26 cellular contexts compared by ENCODE assay signal in the genomic region with DNA sequence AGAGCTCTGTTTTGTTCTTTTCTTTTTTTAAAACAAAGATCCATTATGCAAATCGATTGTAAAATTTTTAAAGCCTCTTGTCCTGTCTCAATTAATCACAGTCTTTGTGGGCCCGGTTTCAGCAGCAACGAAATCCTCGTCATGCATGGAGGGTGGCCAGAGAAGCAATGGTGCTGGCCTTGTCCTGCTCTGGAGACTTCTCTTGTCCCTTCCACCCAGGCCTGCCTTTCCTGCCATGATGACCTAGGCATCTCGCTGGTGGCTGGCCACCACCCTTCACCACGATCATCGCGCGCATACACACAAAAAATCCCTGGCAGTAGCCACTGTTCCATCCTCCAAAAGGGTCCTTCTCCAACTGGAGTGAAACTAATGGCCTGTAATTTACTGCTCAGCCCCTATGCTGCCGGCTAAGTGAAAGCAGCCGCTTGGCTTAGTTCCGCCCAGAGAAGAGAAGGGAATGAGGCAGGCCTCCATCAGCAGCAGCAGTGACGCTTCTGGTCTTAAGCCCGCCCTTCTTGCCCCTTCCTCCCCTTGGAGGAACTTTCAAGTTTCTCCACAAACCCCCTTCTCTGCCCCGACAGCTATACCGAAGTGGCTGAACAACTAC.
"Had no signal": no experiment of that assay in that cellular context is flagged by ENCODE, and none has a peak within 500 bp of the region (broad histone marks: within the 10 kb centered on the region; RNA-seq: fewer than 3 reads in every experiment).

No MANE protein-coding gene starts in this region.

- H3K4me1 ChIP-seq: parathyroid adenoma, right lobe of liver, upper lobe of right lung, uterus had no signal

- H3K27ac ChIP-seq: dorsolateral prefrontal cortex, parathyroid adenoma, right lobe of liver, suprapubic skin, transverse colon, upper lobe of right lung, uterus had no signal

- DNase-seq: effector CD4-positive, alpha-beta T cell; mucosa of descending colon; naive B cell; right lobe of liver; stimulated activated CD4-positive, alpha-beta T cell treated with anti-CD3 and anti-CD28 coated beads, Interleukin-12 subunit alpha, Interleukin-12 subunit beta, amount 100 ng/mL, for 4 hours; stimulated activated CD4-positive, alpha-beta T cell treated with anti-CD3 and anti-CD28 coated beads, Interleukin-1b, Interleukin-23, amount 100 ng/mL, for 48 hours; stimulated activated CD4-positive, alpha-beta T cell treated with anti-CD3 and anti-CD28 coated beads, Interleukin-4, amount 100 ng/mL, for 1 hour; stimulated activated CD8-positive, alpha-beta memory T cell treated with anti-CD3 and anti-CD28 coated beads, Interleukin-4, amount 100 ng/mL, for 48 hours; stimulated activated naive CD4-positive, alpha-beta T cell; stimulated activated naive CD8-positive, alpha-beta T cell treated with anti-CD3 and anti-CD28 coated beads, Interleukin-15, amount 100 ng/mL, for 72 hours; transverse colon; upper lobe of right lung; uterus had no signal

- H3K9ac ChIP-seq: parathyroid adenoma had no signal

- H3K36me3 ChIP-seq: right lobe of liver, suprapubic skin, transverse colon, upper lobe of right lung, uterus had no signal

- H3K9me3 ChIP-seq: mucosa of descending colon, right lobe of liver, suprapubic skin, transverse colon, upper lobe of right lung, uterus had no signal

- H3K27me3 ChIP-seq: right lobe of liver, suprapubic skin had no signal

- H3K36me3 Mint-ChIP-seq: mesothelial cell of epicardium; natural killer cell treated with Interleukin-12 subunit alpha and Interleukin-12 subunit beta and Interleukin-15 and Interleukin-18, amount 100 ng/mL, for 72 hours had no signal

- H3K4me2 ChIP-seq: smooth muscle cell had no signal

- FAIRE-seq: colon, frontal cortex, keratinocyte had no signal

- H3K27me3 Mint-ChIP-seq: stimulated activated naive CD8-positive, alpha-beta T cell treated with anti-CD3 and anti-CD28 coated beads, Interleukin-15, amount 100 ng/mL, for 72 hours had no signal

- ATAC-seq: left lobe of liver; mucosa of descending colon; natural killer cell treated with Interleukin-12 subunit alpha and Interleukin-12 subunit beta and Interleukin-15 and Interleukin-18, amount 100 ng/mL, for 72 hours; right lobe of liver; stimulated activated naive CD8-positive, alpha-beta T cell treated with anti-CD3 and anti-CD28 coated beads, Interleukin-15, amount 100 ng/mL, for 72 hours; upper lobe of right lung had no signal

- H3K4me3 Mint-ChIP-seq: memory B cell; mesothelial cell of epicardium; natural killer cell treated with Interleukin-12 subunit alpha and Interleukin-12 subunit beta and Interleukin-15 and Interleukin-18, amount 100 ng/mL, for 72 hours; stimulated activated naive CD8-positive, alpha-beta T cell treated with anti-CD3 and anti-CD28 coated beads, Interleukin-15, amount 100 ng/mL, for 72 hours had no signal

- H2AFZ ChIP-seq: parathyroid adenoma had no signal

- H3K4me3 ChIP-seq: dorsolateral prefrontal cortex, lung, mucosa of descending colon, right lobe of liver, smooth muscle cell, suprapubic skin, transverse colon, upper lobe of right lung, uterus had no signal

- H3K79me2 ChIP-seq: parathyroid adenoma had no signal

- H3K27ac Mint-ChIP-seq: memory B cell; mesothelial cell of epicardium; natural killer cell treated with Interleukin-12 subunit alpha and Interleukin-12 subunit beta and Interleukin-15 and Interleukin-18, amount 100 ng/mL, for 72 hours; progenitor cell of endocrine pancreas; stimulated activated naive CD8-positive, alpha-beta T cell treated with anti-CD3 and anti-CD28 coated beads, Interleukin-15, amount 100 ng/mL, for 72 hours had no signal

- H3K4me1 Mint-ChIP-seq: memory B cell; naive B cell; stimulated activated naive CD8-positive, alpha-beta T cell treated with anti-CD3 and anti-CD28 coated beads, Interleukin-15, amount 100 ng/mL, for 72 hours had no signal
